In the genomic region with DNA sequence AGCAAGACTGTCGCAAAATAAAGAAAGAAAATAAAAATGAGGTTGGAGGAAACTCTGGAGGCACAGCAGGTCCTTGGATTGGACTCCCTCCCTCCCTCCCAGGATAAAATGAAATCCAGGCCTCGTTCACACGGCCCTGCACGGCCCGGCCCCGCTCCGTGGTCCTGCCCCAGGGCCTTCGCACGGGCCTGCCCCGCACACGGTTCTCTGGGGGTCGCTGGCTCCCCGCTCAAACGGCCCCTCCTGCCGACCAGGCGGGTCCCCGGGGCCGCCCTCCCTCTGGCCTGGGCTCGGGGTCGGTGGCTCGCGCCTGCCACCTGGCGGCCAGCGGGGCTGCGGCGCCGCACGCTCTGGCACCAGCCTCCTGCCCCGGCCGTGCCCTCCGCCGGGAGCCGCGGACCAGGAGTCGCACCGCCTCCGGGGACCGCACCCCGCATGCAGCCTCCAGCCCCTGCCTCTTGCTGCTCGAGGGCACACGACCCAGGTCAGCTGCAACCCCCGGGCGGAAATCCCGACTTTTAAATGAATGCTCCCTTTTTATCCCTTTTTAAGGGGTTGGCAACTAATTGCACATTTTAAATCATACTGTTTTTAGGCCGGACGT, we compare ENCODE assay signal across 1 cellular context.
A peak's percentile ranks its signal among the peaks of the same experiment; 100 is the strongest.
TF ChIP-seq lines count a peak whose summit lies in the region.

No MANE protein-coding gene starts in this region.

TF ChIP-seq in HepG2, 621 proteins besides CTCF, POLR2A, EP300 and RAD21 (continued from another document and continues in another):
- TF ChIP-seq, protein P1, sequence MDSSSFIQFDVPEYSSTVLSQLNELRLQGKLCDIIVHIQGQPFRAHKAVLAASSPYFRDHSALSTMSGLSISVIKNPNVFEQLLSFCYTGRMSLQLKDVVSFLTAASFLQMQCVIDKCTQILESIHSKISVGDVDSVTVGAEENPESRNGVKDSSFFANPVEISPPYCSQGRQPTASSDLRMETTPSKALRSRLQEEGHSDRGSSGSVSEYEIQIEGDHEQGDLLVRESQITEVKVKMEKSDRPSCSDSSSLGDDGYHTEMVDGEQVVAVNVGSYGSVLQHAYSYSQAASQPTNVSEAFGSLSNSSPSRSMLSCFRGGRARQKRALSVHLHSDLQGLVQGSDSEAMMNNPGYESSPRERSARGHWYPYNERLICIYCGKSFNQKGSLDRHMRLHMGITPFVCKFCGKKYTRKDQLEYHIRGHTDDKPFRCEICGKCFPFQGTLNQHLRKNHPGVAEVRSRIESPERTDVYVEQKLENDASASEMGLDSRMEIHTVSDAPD (CRISPR knock-in tag; IDR thresholded peaks at IDR 0.05), result no peak; the same call in 1 of the 2 replicates
- no peak for TF ChIP-seq MXD4 (CRISPR knock-in tag; IDR thresholded peaks at IDR 0.05)
- no peak for TF ChIP-seq FIP1L1 (IDR thresholded peaks at IDR 0.05; ENCODE audit: borderline replicate concordance, insufficient read depth, low read depth, low read length)
- no peak; the same call in 1 of the 2 replicates for TF ChIP-seq MYNN (CRISPR knock-in tag; IDR thresholded peaks at IDR 0.05; ENCODE audit: low read depth)
- no peak for TF ChIP-seq ZNF616 (CRISPR knock-in tag; IDR thresholded peaks at IDR 0.05; ENCODE audit: low read depth)
- no peak for TF ChIP-seq ZNF180 (CRISPR knock-in tag; IDR thresholded peaks at IDR 0.05; ENCODE audit: borderline replicate concordance, low read depth)
- TF ChIP-seq TCF7L2 (IDR thresholded peaks at IDR 0.05; ENCODE audit: low read depth, low read length), result no peak
- no peak for TF ChIP-seq TCF12 (IDR thresholded peaks at IDR 0.05)
- peak; percentile 44; the same call in 1 of the 2 replicates for TF ChIP-seq TCF12 (CRISPR knock-in tag; IDR thresholded peaks at IDR 0.05)
- TF ChIP-seq ZNF569 (CRISPR knock-in tag; IDR thresholded peaks at IDR 0.05; ENCODE audit: borderline replicate concordance), result no peak
- TF ChIP-seq ZNF232 (CRISPR knock-in tag; IDR thresholded peaks at IDR 0.05; ENCODE audit: borderline replicate concordance), result 0 out of 2 replicates have a peak, but pooled peaks have one; percentile 8
- TF ChIP-seq KAT8 (CRISPR knock-in tag; IDR thresholded peaks at IDR 0.05), result no peak
- TF ChIP-seq CBX2 (IDR thresholded peaks at IDR 0.05; ENCODE audit: low read depth, low read length), result no peak
- no peak for TF ChIP-seq CBX2 (CRISPR knock-in tag; IDR thresholded peaks at IDR 0.05; ENCODE audit: low read depth)
- TF ChIP-seq, protein P2, sequence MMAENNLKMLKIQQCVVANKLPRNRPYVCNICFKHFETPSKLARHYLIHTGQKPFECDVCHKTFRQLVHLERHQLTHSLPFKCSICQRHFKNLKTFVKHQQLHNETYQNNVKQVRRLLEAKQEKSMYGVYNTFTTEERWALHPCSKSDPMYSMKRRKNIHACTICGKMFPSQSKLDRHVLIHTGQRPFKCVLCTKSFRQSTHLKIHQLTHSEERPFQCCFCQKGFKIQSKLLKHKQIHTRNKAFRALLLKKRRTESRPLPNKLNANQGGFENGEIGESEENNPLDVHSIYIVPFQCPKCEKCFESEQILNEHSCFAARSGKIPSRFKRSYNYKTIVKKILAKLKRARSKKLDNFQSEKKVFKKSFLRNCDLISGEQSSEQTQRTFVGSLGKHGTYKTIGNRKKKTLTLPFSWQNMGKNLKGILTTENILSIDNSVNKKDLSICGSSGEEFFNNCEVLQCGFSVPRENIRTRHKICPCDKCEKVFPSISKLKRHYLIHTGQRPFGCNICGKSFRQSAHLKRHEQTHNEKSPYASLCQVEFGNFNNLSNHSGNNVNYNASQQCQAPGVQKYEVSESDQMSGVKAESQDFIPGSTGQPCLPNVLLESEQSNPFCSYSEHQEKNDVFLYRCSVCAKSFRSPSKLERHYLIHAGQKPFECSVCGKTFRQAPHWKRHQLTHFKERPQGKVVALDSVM (CRISPR knock-in tag; IDR thresholded peaks at IDR 0.05), result peak; percentile 84
- no peak for TF ChIP-seq RFX1 (IDR thresholded peaks at IDR 0.05)
- TF ChIP-seq, protein P3, sequence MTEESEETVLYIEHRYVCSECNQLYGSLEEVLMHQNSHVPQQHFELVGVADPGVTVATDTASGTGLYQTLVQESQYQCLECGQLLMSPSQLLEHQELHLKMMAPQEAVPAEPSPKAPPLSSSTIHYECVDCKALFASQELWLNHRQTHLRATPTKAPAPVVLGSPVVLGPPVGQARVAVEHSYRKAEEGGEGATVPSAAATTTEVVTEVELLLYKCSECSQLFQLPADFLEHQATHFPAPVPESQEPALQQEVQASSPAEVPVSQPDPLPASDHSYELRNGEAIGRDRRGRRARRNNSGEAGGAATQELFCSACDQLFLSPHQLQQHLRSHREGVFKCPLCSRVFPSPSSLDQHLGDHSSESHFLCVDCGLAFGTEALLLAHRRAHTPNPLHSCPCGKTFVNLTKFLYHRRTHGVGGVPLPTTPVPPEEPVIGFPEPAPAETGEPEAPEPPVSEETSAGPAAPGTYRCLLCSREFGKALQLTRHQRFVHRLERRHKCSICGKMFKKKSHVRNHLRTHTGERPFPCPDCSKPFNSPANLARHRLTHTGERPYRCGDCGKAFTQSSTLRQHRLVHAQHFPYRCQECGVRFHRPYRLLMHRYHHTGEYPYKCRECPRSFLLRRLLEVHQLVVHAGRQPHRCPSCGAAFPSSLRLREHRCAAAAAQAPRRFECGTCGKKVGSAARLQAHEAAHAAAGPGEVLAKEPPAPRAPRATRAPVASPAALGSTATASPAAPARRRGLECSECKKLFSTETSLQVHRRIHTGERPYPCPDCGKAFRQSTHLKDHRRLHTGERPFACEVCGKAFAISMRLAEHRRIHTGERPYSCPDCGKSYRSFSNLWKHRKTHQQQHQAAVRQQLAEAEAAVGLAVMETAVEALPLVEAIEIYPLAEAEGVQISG (CRISPR knock-in tag; IDR thresholded peaks at IDR 0.05), result peak; percentile 80
- no peak for TF ChIP-seq PAWR (CRISPR knock-in tag; IDR thresholded peaks at IDR 0.05; ENCODE audit: borderline replicate concordance)
- TF ChIP-seq, protein P4, sequence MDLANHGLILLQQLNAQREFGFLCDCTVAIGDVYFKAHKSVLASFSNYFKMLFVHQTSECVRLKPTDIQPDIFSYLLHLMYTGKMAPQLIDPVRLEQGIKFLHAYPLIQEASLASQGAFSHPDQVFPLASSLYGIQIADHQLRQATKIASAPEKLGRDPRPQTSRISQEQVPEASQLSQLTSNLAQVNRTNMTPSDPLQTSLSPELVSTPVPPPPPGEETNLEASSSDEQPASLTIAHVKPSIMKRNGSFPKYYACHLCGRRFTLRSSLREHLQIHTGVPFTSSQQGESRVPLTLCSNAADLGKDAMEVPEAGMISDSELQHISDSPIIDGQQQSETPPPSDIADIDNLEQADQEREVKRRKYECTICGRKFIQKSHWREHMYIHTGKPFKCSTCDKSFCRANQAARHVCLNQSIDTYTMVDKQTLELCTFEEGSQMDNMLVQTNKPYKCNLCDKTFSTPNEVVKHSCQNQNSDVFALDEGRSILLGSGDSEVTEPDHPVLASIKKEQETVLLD (CRISPR knock-in tag; IDR thresholded peaks at IDR 0.05; ENCODE audit: low read depth), result peak; percentile 61; the same call in 1 of the 2 replicates
- no peak for TF ChIP-seq CCAR2 (optimal IDR thresholded peaks at IDR 0.05; ENCODE audit: low read depth, low read length)
- no peak for TF ChIP-seq SNAPC2 (CRISPR knock-in tag; IDR thresholded peaks at IDR 0.05)
- no peak for TF ChIP-seq SNAI1 (CRISPR knock-in tag; IDR thresholded peaks at IDR 0.05; ENCODE audit: borderline replicate concordance)
- TF ChIP-seq ATRX (CRISPR knock-in tag; IDR thresholded peaks at IDR 0.05; ENCODE audit: borderline replicate concordance), result no peak
- TF ChIP-seq SKI (IDR thresholded peaks at IDR 0.05; ENCODE audit: partially characterized antibody), result peak; percentile 27
- TF ChIP-seq ZNF678 (CRISPR knock-in tag; IDR thresholded peaks at IDR 0.05), result no peak
- TF ChIP-seq ZNF891 (CRISPR knock-in tag; IDR thresholded peaks at IDR 0.05), result peak; percentile 48; the same call in 1 of the 2 replicates
- no peak for TF ChIP-seq CREB1 (IDR thresholded peaks at IDR 0.05)
- TF ChIP-seq CREB1 (CRISPR knock-in tag; IDR thresholded peaks at IDR 0.05), result no peak
- TF ChIP-seq, protein P5, sequence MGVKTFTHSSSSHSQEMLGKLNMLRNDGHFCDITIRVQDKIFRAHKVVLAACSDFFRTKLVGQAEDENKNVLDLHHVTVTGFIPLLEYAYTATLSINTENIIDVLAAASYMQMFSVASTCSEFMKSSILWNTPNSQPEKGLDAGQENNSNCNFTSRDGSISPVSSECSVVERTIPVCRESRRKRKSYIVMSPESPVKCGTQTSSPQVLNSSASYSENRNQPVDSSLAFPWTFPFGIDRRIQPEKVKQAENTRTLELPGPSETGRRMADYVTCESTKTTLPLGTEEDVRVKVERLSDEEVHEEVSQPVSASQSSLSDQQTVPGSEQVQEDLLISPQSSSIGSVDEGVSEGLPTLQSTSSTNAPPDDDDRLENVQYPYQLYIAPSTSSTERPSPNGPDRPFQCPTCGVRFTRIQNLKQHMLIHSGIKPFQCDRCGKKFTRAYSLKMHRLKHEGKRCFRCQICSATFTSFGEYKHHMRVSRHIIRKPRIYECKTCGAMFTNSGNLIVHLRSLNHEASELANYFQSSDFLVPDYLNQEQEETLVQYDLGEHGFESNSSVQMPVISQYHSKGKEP (CRISPR knock-in tag; IDR thresholded peaks at IDR 0.05), result no peak
- TF ChIP-seq ZNF556 (CRISPR knock-in tag; IDR thresholded peaks at IDR 0.05; ENCODE audit: borderline replicate concordance), result no peak
- TF ChIP-seq RXRA (CRISPR knock-in tag; IDR thresholded peaks at IDR 0.05), result 0 out of 2 replicates have a peak, but pooled peaks have one; percentile 17
- TF ChIP-seq ZNF737 (CRISPR knock-in tag; IDR thresholded peaks at IDR 0.05; ENCODE audit: borderline replicate concordance), result no peak
- TF ChIP-seq ELF1 (CRISPR knock-in tag; IDR thresholded peaks at IDR 0.05), result no peak
- TF ChIP-seq, protein P6, sequence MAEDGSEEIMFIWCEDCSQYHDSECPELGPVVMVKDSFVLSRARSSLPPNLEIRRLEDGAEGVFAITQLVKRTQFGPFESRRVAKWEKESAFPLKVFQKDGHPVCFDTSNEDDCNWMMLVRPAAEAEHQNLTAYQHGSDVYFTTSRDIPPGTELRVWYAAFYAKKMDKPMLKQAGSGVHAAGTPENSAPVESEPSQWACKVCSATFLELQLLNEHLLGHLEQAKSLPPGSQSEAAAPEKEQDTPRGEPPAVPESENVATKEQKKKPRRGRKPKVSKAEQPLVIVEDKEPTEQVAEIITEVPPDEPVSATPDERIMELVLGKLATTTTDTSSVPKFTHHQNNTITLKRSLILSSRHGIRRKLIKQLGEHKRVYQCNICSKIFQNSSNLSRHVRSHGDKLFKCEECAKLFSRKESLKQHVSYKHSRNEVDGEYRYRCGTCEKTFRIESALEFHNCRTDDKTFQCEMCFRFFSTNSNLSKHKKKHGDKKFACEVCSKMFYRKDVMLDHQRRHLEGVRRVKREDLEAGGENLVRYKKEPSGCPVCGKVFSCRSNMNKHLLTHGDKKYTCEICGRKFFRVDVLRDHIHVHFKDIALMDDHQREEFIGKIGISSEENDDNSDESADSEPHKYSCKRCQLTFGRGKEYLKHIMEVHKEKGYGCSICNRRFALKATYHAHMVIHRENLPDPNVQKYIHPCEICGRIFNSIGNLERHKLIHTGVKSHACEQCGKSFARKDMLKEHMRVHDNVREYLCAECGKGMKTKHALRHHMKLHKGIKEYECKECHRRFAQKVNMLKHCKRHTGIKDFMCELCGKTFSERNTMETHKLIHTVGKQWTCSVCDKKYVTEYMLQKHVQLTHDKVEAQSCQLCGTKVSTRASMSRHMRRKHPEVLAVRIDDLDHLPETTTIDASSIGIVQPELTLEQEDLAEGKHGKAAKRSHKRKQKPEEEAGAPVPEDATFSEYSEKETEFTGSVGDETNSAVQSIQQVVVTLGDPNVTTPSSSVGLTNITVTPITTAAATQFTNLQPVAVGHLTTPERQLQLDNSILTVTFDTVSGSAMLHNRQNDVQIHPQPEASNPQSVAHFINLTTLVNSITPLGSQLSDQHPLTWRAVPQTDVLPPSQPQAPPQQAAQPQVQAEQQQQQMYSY (CRISPR knock-in tag; IDR thresholded peaks at IDR 0.05), result peak; percentile 88
- TF ChIP-seq ZBTB7A (CRISPR knock-in tag; IDR thresholded peaks at IDR 0.05), result peak; percentile 81
- TF ChIP-seq, protein P7, sequence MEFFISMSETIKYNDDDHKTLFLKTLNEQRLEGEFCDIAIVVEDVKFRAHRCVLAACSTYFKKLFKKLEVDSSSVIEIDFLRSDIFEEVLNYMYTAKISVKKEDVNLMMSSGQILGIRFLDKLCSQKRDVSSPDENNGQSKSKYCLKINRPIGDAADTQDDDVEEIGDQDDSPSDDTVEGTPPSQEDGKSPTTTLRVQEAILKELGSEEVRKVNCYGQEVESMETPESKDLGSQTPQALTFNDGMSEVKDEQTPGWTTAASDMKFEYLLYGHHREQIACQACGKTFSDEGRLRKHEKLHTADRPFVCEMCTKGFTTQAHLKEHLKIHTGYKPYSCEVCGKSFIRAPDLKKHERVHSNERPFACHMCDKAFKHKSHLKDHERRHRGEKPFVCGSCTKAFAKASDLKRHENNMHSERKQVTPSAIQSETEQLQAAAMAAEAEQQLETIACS (CRISPR knock-in tag; IDR thresholded peaks at IDR 0.05), result no peak
- TF ChIP-seq ZNF333 (CRISPR knock-in tag; IDR thresholded peaks at IDR 0.05; ENCODE audit: borderline replicate concordance), result no peak
- no peak for TF ChIP-seq RORA (CRISPR knock-in tag; IDR thresholded peaks at IDR 0.05)
- TF ChIP-seq, protein P8, sequence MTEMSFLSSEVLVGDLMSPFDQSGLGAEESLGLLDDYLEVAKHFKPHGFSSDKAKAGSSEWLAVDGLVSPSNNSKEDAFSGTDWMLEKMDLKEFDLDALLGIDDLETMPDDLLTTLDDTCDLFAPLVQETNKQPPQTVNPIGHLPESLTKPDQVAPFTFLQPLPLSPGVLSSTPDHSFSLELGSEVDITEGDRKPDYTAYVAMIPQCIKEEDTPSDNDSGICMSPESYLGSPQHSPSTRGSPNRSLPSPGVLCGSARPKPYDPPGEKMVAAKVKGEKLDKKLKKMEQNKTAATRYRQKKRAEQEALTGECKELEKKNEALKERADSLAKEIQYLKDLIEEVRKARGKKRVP (CRISPR knock-in tag; IDR thresholded peaks at IDR 0.05), result no peak
- TF ChIP-seq ARHGAP35 (CRISPR knock-in tag; IDR thresholded peaks at IDR 0.05; ENCODE audit: borderline replicate concordance), result no peak
- TF ChIP-seq, protein P9, sequence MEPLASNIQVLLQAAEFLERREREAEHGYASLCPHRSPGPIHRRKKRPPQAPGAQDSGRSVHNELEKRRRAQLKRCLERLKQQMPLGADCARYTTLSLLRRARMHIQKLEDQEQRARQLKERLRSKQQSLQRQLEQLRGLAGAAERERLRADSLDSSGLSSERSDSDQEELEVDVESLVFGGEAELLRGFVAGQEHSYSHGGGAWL (CRISPR knock-in tag; IDR thresholded peaks at IDR 0.05), result peak; percentile 26; the same call in 1 of the 2 replicates
- TF ChIP-seq CCDC6 (CRISPR knock-in tag; IDR thresholded peaks at IDR 0.05), result no peak
- no peak; the same call in 1 of the 2 replicates for TF ChIP-seq ZNF776 (CRISPR knock-in tag; IDR thresholded peaks at IDR 0.05)
- no peak for TF ChIP-seq SCMH1 (CRISPR knock-in tag; IDR thresholded peaks at IDR 0.05; ENCODE audit: borderline replicate concordance)
- TF ChIP-seq ZNF564 (CRISPR knock-in tag; IDR thresholded peaks at IDR 0.05), result no peak
- TF ChIP-seq, protein P10, sequence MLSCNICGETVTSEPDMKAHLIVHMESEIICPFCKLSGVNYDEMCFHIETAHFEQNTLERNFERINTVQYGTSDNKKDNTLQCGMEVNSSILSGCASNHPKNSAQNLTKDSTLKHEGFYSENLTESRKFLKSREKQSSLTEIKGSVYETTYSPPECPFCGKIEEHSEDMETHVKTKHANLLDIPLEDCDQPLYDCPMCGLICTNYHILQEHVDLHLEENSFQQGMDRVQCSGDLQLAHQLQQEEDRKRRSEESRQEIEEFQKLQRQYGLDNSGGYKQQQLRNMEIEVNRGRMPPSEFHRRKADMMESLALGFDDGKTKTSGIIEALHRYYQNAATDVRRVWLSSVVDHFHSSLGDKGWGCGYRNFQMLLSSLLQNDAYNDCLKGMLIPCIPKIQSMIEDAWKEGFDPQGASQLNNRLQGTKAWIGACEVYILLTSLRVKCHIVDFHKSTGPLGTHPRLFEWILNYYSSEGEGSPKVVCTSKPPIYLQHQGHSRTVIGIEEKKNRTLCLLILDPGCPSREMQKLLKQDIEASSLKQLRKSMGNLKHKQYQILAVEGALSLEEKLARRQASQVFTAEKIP (CRISPR knock-in tag; IDR thresholded peaks at IDR 0.05; ENCODE audit: borderline replicate concordance), result no peak
